18 cellular contexts compared by ENCODE assay signal in the genomic region with DNA sequence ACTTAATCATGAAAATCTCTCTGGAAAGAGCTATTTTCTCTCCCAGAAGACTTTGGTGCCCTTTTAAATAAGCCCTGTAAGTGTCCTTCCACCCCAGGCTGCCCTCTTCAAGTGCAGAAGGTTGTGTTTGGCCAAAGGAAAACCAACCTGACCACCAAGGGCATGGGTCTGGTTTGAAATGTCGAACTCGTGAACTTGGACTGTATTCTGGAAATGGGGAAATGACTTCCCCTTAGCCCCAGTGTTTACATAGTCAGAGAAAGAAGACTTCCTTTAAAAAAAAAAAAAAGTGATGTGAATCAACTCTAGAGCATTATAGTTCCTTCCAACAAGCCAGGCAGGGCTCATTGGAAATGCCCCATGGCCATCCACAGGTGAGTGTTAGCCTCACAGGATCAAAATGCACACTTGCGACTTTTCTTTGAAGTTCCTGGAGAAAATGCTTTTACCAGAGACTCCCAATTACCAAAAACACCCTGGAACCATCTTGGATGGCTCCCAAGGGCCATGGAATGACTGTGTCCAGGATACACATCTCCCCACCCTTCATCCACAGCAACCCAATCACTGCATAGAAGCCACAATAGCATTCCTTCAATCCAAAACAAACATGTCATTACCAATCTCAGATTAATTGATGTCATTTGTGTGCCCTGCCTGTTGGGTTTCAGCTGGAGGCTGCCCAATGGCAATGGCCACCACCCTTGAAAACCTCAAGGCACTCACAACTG.
"Had no signal": no experiment of that assay in that cellular context is flagged by ENCODE, and none has a peak within 500 bp of the region (broad histone marks: within the 10 kb centered on the region; RNA-seq: fewer than 3 reads in every experiment).

No MANE protein-coding gene starts in this region.

- H3K27ac ChIP-seq: right atrium auricular region, tibial artery, vagina had no signal

- H3K27me3 Mint-ChIP-seq: activated CD4-positive, alpha-beta T cell treated with anti-CD3 and anti-CD28 coated beads, Interleukin-2, amount 10 ng/mL, durations not matched to agents 24 days and 14 days; dendritic cell treated with granulocyte-macrophage colony-stimulating factor and Interleukin-4, amounts not matched to agents 40 ng/mL and 50 ng/mL, for 4 days had no signal

- H3K36me3 ChIP-seq: esophagus squamous epithelium, right atrium auricular region, tibial artery, vagina had no signal

- H3K4me1 Mint-ChIP-seq: activated CD4-positive, alpha-beta T cell treated with anti-CD3 and anti-CD28 coated beads, Interleukin-2, amount 10 ng/mL, durations not matched to agents 24 days and 14 days; activated naive CD4-positive, alpha-beta T cell treated with anti-CD3 and anti-CD28 coated beads, Interleukin-2, amount 10 ng/mL, durations not matched to agents 7 days and 5 days had no signal

- DNase-seq: activated CD4-positive, alpha-beta T cell treated with anti-CD3 and anti-CD28 coated beads, Interleukin-2, amount 10 ng/mL, durations not matched to agents 24 days and 14 days; activated CD8-positive, alpha-beta T cell treated with anti-CD3 and anti-CD28 coated beads, Interleukin-2, amount 10 ng/mL, durations not matched to agents 7 days and 5 days; activated naive CD4-positive, alpha-beta T cell treated with anti-CD3 and anti-CD28 coated beads, Interleukin-2, amount 10 ng/mL, durations not matched to agents 7 days and 5 days; activated T-cell treated with anti-CD3 and anti-CD28 coated beads, Interleukin-2, amount 50 U/mL, for 24 hours; aorta; cerebellar nuclear complex; effector CD8-positive, alpha-beta T cell; esophagus squamous epithelium; midbrain; stimulated activated CD4-positive, alpha-beta T cell treated with anti-CD3 and anti-CD28 coated beads, Interleukin-2, amount 100 ng/mL, for 24 hours; stimulated activated naive CD4-positive, alpha-beta T cell treated with Interleukin-2 at 50 U/mL for 16 hours; tibial artery had no signal

- H3K36me3 Mint-ChIP-seq: activated naive CD4-positive, alpha-beta T cell treated with anti-CD3 and anti-CD28 coated beads, Interleukin-2, amount 10 ng/mL, durations not matched to agents 7 days and 5 days had no signal

- H3K9me3 ChIP-seq: esophagus squamous epithelium, right atrium auricular region, tibial artery, vagina had no signal

- H3K4me3 ChIP-seq: esophagus squamous epithelium, lung, right atrium auricular region, tibial artery, vagina had no signal

- H3K27me3 ChIP-seq: right atrium auricular region, vagina had no signal

- H3K4me1 ChIP-seq: tibial artery had no signal

- H3K4me3 Mint-ChIP-seq: activated CD4-positive, alpha-beta T cell treated with anti-CD3 and anti-CD28 coated beads, Interleukin-2, amount 10 ng/mL, durations not matched to agents 24 days and 14 days; activated CD8-positive, alpha-beta T cell treated with anti-CD3 and anti-CD28 coated beads, Interleukin-2, amount 10 ng/mL, durations not matched to agents 7 days and 5 days; activated naive CD4-positive, alpha-beta T cell treated with anti-CD3 and anti-CD28 coated beads, Interleukin-2, amount 10 ng/mL, durations not matched to agents 7 days and 5 days; activated T-cell treated with anti-CD3 and anti-CD28 coated beads, Interleukin-2, amount 50 U/mL, for 24 hours; dendritic cell treated with granulocyte-macrophage colony-stimulating factor and Interleukin-4, amounts not matched to agents 40 ng/mL and 50 ng/mL, for 4 days; neural crest cell; T-helper 2 cell treated with Interferon-gamma antibody and Interleukin-4, amounts not matched to agents 5 μg/mL and 100 μg/mL, for 36 hours had no signal

- H3K9me3 Mint-ChIP-seq: activated naive CD4-positive, alpha-beta T cell treated with anti-CD3 and anti-CD28 coated beads, Interleukin-2, amount 10 ng/mL, durations not matched to agents 7 days and 5 days; activated T-cell treated with anti-CD3 and anti-CD28 coated beads, Interleukin-2, amount 50 U/mL, for 24 hours; dendritic cell treated with granulocyte-macrophage colony-stimulating factor and Interleukin-4, amounts not matched to agents 40 ng/mL and 50 ng/mL, for 4 days; neural crest cell had no signal

- H3K27ac Mint-ChIP-seq: activated CD4-positive, alpha-beta T cell treated with anti-CD3 and anti-CD28 coated beads, Interleukin-2, amount 10 ng/mL, durations not matched to agents 24 days and 14 days; activated CD8-positive, alpha-beta T cell treated with anti-CD3 and anti-CD28 coated beads, Interleukin-2, amount 10 ng/mL, durations not matched to agents 7 days and 5 days; activated naive CD4-positive, alpha-beta T cell treated with anti-CD3 and anti-CD28 coated beads, Interleukin-2, amount 10 ng/mL, durations not matched to agents 7 days and 5 days; activated T-cell treated with anti-CD3 and anti-CD28 coated beads, Interleukin-2, amount 50 U/mL, for 24 hours; dendritic cell treated with granulocyte-macrophage colony-stimulating factor and Interleukin-4, amounts not matched to agents 40 ng/mL and 50 ng/mL, for 4 days; T-helper 2 cell treated with Interferon-gamma antibody and Interleukin-4, amounts not matched to agents 5 μg/mL and 100 μg/mL, for 36 hours had no signal
